15 cellular contexts compared by ENCODE assay signal in genomic region chr1:228990906-228991569, GRCh38.
DNase-seq lines count a peak whose midpoint lies in the region; ATAC-seq and TF ChIP-seq lines count a peak whose summit lies in the region.
"Had no signal": no experiment of that assay in that cellular context is flagged by ENCODE, and none has a peak within 500 bp of the region (broad histone marks: within the 10 kb centered on the region; RNA-seq: fewer than 3 reads in every experiment).

No MANE protein-coding gene starts in this region.

- peak overlapping the region; percentile 64 for H3K27ac ChIP-seq in BLaER1
- H3K27ac ChIP-seq in colonic mucosa: peak overlapping the region; percentile 7
- H3K27ac ChIP-seq in smooth muscle cell (ENCODE audit: low read depth): no peak overlapping the region
- H3K27ac ChIP-seq: ovary had no signal

- H3K36me3 ChIP-seq in BLaER1: no peaks in the 10 kb centered on the region
- H3K36me3 ChIP-seq in colonic mucosa: no peaks in the 10 kb centered on the region
- H3K36me3 ChIP-seq in smooth muscle cell (ENCODE audit: low read depth): no peaks in the 10 kb centered on the region
- H3K36me3 ChIP-seq: ovary had no signal

- 94% methylated on average over 13 of the region's 13 CpGs for WGBS in smooth muscle cell (ENCODE audit: low lambda C conversion rate)

- H3K4me3 Mint-ChIP-seq in activated T-helper 1 cell treated with anti-CD3 and anti-CD28 coated beads, Interleukin-12 subunit alpha, Interleukin-12 subunit beta, Interleukin-2, Interleukin-4 antibody, amounts not matched to agents 30 ng/mL and 10 ng/mL and 1 ng/mL, durations not matched to agents 14 hours and 24 hours and 36 hours: no peak overlapping the region

- H3K9me3 Mint-ChIP-seq in activated T-helper 1 cell treated with anti-CD3 and anti-CD28 coated beads, Interleukin-12 subunit alpha, Interleukin-12 subunit beta, Interleukin-2, Interleukin-4 antibody, amounts not matched to agents 30 ng/mL and 10 ng/mL and 1 ng/mL, durations not matched to agents 14 hours and 24 hours and 36 hours: no peaks in the 10 kb centered on the region

- no peak overlapping the region for H3K27ac Mint-ChIP-seq in activated T-helper 1 cell treated with anti-CD3 and anti-CD28 coated beads, Interleukin-12 subunit alpha, Interleukin-12 subunit beta, Interleukin-2, Interleukin-4 antibody, amounts not matched to agents 30 ng/mL and 10 ng/mL and 1 ng/mL, durations not matched to agents 14 hours and 24 hours and 36 hours

- H2AFZ ChIP-seq in smooth muscle cell (ENCODE audit: low read depth): no peak overlapping the region

- H4K20me1 ChIP-seq in BLaER1 (no peaks in the 10 kb centered on the region), smooth muscle cell (ENCODE audit: low read depth) (no peaks in the 10 kb centered on the region)

- H3K4me3 ChIP-seq in BLaER1 (no peak overlapping the region), colonic mucosa (no peak overlapping the region), smooth muscle cell (no peak overlapping the region)
- H3K4me3 ChIP-seq: mucosa of descending colon, ovary had no signal

- H3F3A ChIP-seq in smooth muscle cell (ENCODE audit: low read depth): no peaks in the 10 kb centered on the region

- H3K4me2 ChIP-seq in BLaER1: peak overlapping the region; percentile 69
- H3K4me2 ChIP-seq in smooth muscle cell: no peak overlapping the region

- H3K27me3 Mint-ChIP-seq in activated T-helper 1 cell treated with anti-CD3 and anti-CD28 coated beads, Interleukin-12 subunit alpha, Interleukin-12 subunit beta, Interleukin-2, Interleukin-4 antibody, amounts not matched to agents 30 ng/mL and 10 ng/mL and 1 ng/mL, durations not matched to agents 14 hours and 24 hours and 36 hours (ENCODE audit: insufficient read depth): peaks cover 7% of the 10 kb centered on the region

- intact Hi-C loops in colonic mucosa (cut with DNase I): no loop called here
- intact Hi-C loops in activated T-helper 1 cell treated with anti-CD3 and anti-CD28 coated beads, Interleukin-12 subunit alpha, Interleukin-12 subunit beta, Interleukin-2, Interleukin-4 antibody, amounts not matched to agents 30 ng/mL and 10 ng/mL and 1 ng/mL, durations not matched to agents 14 hours and 24 hours and 36 hours (cut with micrococcal nuclease): no loop called here

- no peak for ATAC-seq in GM21526 (IDR thresholded peaks at IDR 0.05; ENCODE audit: low FRiP score, unreplicated experiment)

- no peaks in the 10 kb centered on the region for H3K79me2 ChIP-seq in smooth muscle cell (ENCODE audit: low read depth)

- H3K9me3 ChIP-seq in BLaER1: no peaks in the 10 kb centered on the region
- H3K9me3 ChIP-seq in colonic mucosa: no peaks in the 10 kb centered on the region
- H3K9me3 ChIP-seq in smooth muscle cell (replicated peaks; ENCODE audit: low read depth): no peaks in the 10 kb centered on the region
- H3K9me3 ChIP-seq: mucosa of descending colon, ovary had no signal

- no peaks in the 10 kb centered on the region for H3K36me3 Mint-ChIP-seq in activated T-helper 1 cell treated with anti-CD3 and anti-CD28 coated beads, Interleukin-12 subunit alpha, Interleukin-12 subunit beta, Interleukin-2, Interleukin-4 antibody, amounts not matched to agents 30 ng/mL and 10 ng/mL and 1 ng/mL, durations not matched to agents 14 hours and 24 hours and 36 hours (ENCODE audit: low read depth)

- H3K4me1 ChIP-seq in BLaER1: peaks cover 50% of the 10 kb centered on the region
- H3K4me1 ChIP-seq in colonic mucosa: no peaks in the 10 kb centered on the region
- H3K4me1 ChIP-seq in smooth muscle cell (ENCODE audit: low read depth): peaks cover 15% of the 10 kb centered on the region

- no peak overlapping the region for H3K9ac ChIP-seq in BLaER1
- H3K9ac ChIP-seq in colonic mucosa (ENCODE audit: low read depth in 2 of 2, low read length in 2 of 2): no peak overlapping the region
- H3K9ac ChIP-seq in smooth muscle cell (ENCODE audit: low read depth): no peak overlapping the region

- H3K27me3 ChIP-seq in BLaER1: no peaks in the 10 kb centered on the region
- H3K27me3 ChIP-seq in colonic mucosa: no peaks in the 10 kb centered on the region
- H3K27me3 ChIP-seq in smooth muscle cell (ENCODE audit: low read depth): no peaks in the 10 kb centered on the region
- H3K27me3 ChIP-seq: ovary had no signal

- no peaks in the 10 kb centered on the region for H3K4me1 Mint-ChIP-seq in activated T-helper 1 cell treated with anti-CD3 and anti-CD28 coated beads, Interleukin-12 subunit alpha, Interleukin-12 subunit beta, Interleukin-2, Interleukin-4 antibody, amounts not matched to agents 30 ng/mL and 10 ng/mL and 1 ng/mL, durations not matched to agents 14 hours and 24 hours and 36 hours (ENCODE audit: low read depth)

- TF ChIP-seq CTCF in colonic mucosa (IDR thresholded peaks at IDR 0.05) (no peak), smooth muscle cell (IDR thresholded peaks at IDR 0.05; ENCODE audit: borderline replicate concordance, insufficient read depth, poor library complexity, severe bottlenecking) (no peak)

- DNase-seq in MV-4-11 (lab: John Stamatoyannopoulos, UW) (peak; percentile 97), colonic mucosa (no peak), pons (ENCODE audit: low spot score) (peak; percentile 31), smooth muscle cell (lab: John Stamatoyannopoulos, UW; ENCODE audit: unreplicated experiment) (no peak)
- no peak for DNase-seq in activated CD4-positive, alpha-beta T cell treated with anti-CD3 and anti-CD28 coated beads, Interleukin-2, amount 50 U/mL, for 1 hour
- DNase-seq in activated T-helper 1 cell treated with anti-CD3 and anti-CD28 coated beads, Interleukin-12 subunit alpha, Interleukin-12 subunit beta, Interleukin-2, Interleukin-4 antibody, amounts not matched to agents 30 ng/mL and 10 ng/mL and 1 ng/mL, durations not matched to agents 14 hours and 24 hours and 36 hours (ENCODE audit: low spot score): no peak
- DNase-seq: activated CD4-positive, alpha-beta T cell treated with anti-CD3 and anti-CD28 coated beads, Interleukin-2, amount 50 U/mL, for 48 hours; amniotic stem cell; NCI-H82; SHP77; T1000 had no signal

Comparison
In these comparisons a context has a peak if more than half of its experiments do, and no peak if none do; other contexts are left out.
1. DNase-seq: peak in MV-4-11 (single experiment) and pons (single experiment); none in colonic mucosa (single experiment), activated CD4-positive, alpha-beta T cell treated with anti-CD3 and anti-CD28 coated beads, Interleukin-2, amount 50 U/mL, for 1 hour (single experiment), smooth muscle cell (single experiment) and activated T-helper 1 cell treated with anti-CD3 and anti-CD28 coated beads, Interleukin-12 subunit alpha, Interleukin-12 subunit beta, Interleukin-2, Interleukin-4 antibody, amounts not matched to agents 30 ng/mL and 10 ng/mL and 1 ng/mL, durations not matched to agents 14 hours and 24 hours and 36 hours (single experiment).